21 cellular contexts compared by ENCODE assay signal in genomic region chr5:172756764-172757393, GRCh38. TPM values are rescaled to one million over a fixed set of nuclear protein-coding genes. Genes with fewer than 3 reads are reported as not detected.
A peak's percentile ranks its signal among the peaks of the same experiment; 100 is the strongest.
DNase-seq lines count a peak whose midpoint lies in the region; ATAC-seq, FAIRE-seq and TF ChIP-seq lines count a peak whose summit lies in the region.
"Had no signal": no experiment of that assay in that cellular context is flagged by ENCODE, and none has a peak within 500 bp of the region (broad histone marks: within the 10 kb centered on the region; RNA-seq: fewer than 3 reads in every experiment).

No MANE protein-coding gene starts in this region.

- peaks cover 24% of the 10 kb centered on the region for H3K4me1 Mint-ChIP-seq in HFFc6 (ENCODE audit: low read depth)
- H3K4me1 Mint-ChIP-seq in chondrocyte (ENCODE audit: low read depth) = peaks cover 15% of the 10 kb centered on the region

- H4K20me1 ChIP-seq in osteoblast (ENCODE audit: insufficient read depth, low read length) = no peaks in the 10 kb centered on the region
- H4K20me1 ChIP-seq: BLaER1 had no signal

- TF ChIP-seq CTCF in HFFc6 (IDR thresholded peaks at IDR 0.05) = no peak
- no peak for TF ChIP-seq CTCF in chondrocyte (IDR thresholded peaks at IDR 0.05)
- TF ChIP-seq CTCF in osteoblast (IDR thresholded peaks at IDR 0.05; ENCODE audit: extremely low read depth, low read depth, low read length) = no peak
- TF ChIP-seq CTCF in upper lobe of right lung (IDR thresholded peaks at IDR 0.05) = no peak
- no peak for TF ChIP-seq CTCF in right atrium auricular region (IDR thresholded peaks at IDR 0.05)

- peak overlapping the region; percentile 97; the same call in 1 of the 2 replicates for H3K27ac Mint-ChIP-seq in HFFc6
- no peak overlapping the region for H3K27ac Mint-ChIP-seq in chondrocyte (ENCODE audit: unreplicated experiment)
- H3K27ac Mint-ChIP-seq: CD4-positive, alpha-beta T cell had no signal

- no peak overlapping the region for H3K4me2 ChIP-seq in osteoblast (ENCODE audit: insufficient read depth, low read length)
- H3K4me2 ChIP-seq: BLaER1 had no signal

- H3K36me3 Mint-ChIP-seq in HFFc6 (ENCODE audit: low read depth) (peaks cover 13% of the 10 kb centered on the region; the same call in 1 of the 2 replicates), chondrocyte (ENCODE audit: low read depth) (no peaks in the 10 kb centered on the region)

- H3K27ac ChIP-seq in osteoblast (ENCODE audit: low read depth, low read length) (peak overlapping the region; percentile 92), upper lobe of right lung (no peak overlapping the region), right atrium auricular region (no peak overlapping the region)
- H3K27ac ChIP-seq: BLaER1, HL-60 had no signal

- H3K9me3 Mint-ChIP-seq in HFFc6 = peaks cover 5% of the 10 kb centered on the region; the same call in 1 of the 2 replicates
- H3K9me3 Mint-ChIP-seq in chondrocyte (ENCODE audit: low read depth) = peaks cover 7% of the 10 kb centered on the region
- H3K9me3 Mint-ChIP-seq: CD4-positive, alpha-beta T cell had no signal

- H3K4me1 ChIP-seq in osteoblast (ENCODE audit: insufficient read depth, low read length) = peaks cover 13% of the 10 kb centered on the region
- H3K4me1 ChIP-seq in upper lobe of right lung = no peaks in the 10 kb centered on the region
- peaks cover 0 to 24% of the 10 kb centered on the region in 2 donors for H3K4me1 ChIP-seq in right atrium auricular region

- H3K9me3 ChIP-seq in osteoblast (ENCODE audit: low read depth, low read length) (no peaks in the 10 kb centered on the region), upper lobe of right lung (no peaks in the 10 kb centered on the region), right atrium auricular region (peaks cover 0 to 8% of the 10 kb centered on the region in 2 donors)

- no peak overlapping the region for H2AFZ ChIP-seq in osteoblast (ENCODE audit: low read length)

- no peaks in the 10 kb centered on the region for H3K36me3 ChIP-seq in osteoblast (ENCODE audit: insufficient read depth, low read length)
- H3K36me3 ChIP-seq in upper lobe of right lung = no peaks in the 10 kb centered on the region
- no peaks in the 10 kb centered on the region for H3K36me3 ChIP-seq in right atrium auricular region
- H3K36me3 ChIP-seq: BLaER1 had no signal

- ATAC-seq in upper lobe of right lung (no peak), GM18873 (IDR thresholded peaks at IDR 0.05; ENCODE audit: low FRiP score, unreplicated experiment) (no peak)

- no peak overlapping the region for H3K4me3 Mint-ChIP-seq in HFFc6
- H3K4me3 Mint-ChIP-seq in chondrocyte (ENCODE audit: unreplicated experiment) = no peak overlapping the region
- H3K4me3 Mint-ChIP-seq: CD4-positive, alpha-beta T cell had no signal

- FAIRE-seq in HTR-8/SVneo (lab: Jason Lieb, UNC) = no peak

- H3K79me2 ChIP-seq in osteoblast (ENCODE audit: insufficient read depth, low read length) = no peaks in the 10 kb centered on the region

- H3K27me3 Mint-ChIP-seq in HFFc6 (ENCODE audit: insufficient read depth) (peaks cover 1% of the 10 kb centered on the region), chondrocyte (ENCODE audit: low read depth) (no peaks in the 10 kb centered on the region)
- H3K27me3 Mint-ChIP-seq: CD4-positive, alpha-beta T cell had no signal

- H3K4me3 ChIP-seq in osteoblast (ENCODE audit: insufficient read depth, low read length) (no peak overlapping the region), upper lobe of right lung (no peak overlapping the region), right atrium auricular region (no peak overlapping the region)
- H3K4me3 ChIP-seq: BLaER1 had no signal

- intact Hi-C loops in upper lobe of right lung (cut with DNase I) = no loop called here

- H3K27me3 ChIP-seq in osteoblast (ENCODE audit: insufficient read depth, low read length) (no peaks in the 10 kb centered on the region), upper lobe of right lung (no peaks in the 10 kb centered on the region), right atrium auricular region (no peaks in the 10 kb centered on the region)
- H3K27me3 ChIP-seq: BLaER1 had no signal

- DNase-seq in HFFc6 (no peak), chondrocyte (ENCODE audit: low spot score) (peak; percentile 44), osteoblast (ENCODE audit: insufficient read length, low spot score, missing footprints) (no peak), upper lobe of right lung (peak; percentile 3), HTR-8/SVneo (ENCODE audit: insufficient read length, low spot score) (no peak), right atrium auricular region (ENCODE audit: low spot score) (no peak)
- DNase-seq: CD4-positive, alpha-beta T cell; COR-L47; DMS 273 treated with DMSO at 0.1 percent for 48 hours; DMS79 treated with DMSO at 0.1 percent for 48 hours; H7; Karpas-422; MV-4-11; NCI-H1694 treated with DMSO at 0.1 percent for 48 hours; NCI-H2081 treated with DMSO at 0.1 percent for 48 hours; NCI-H2171 treated with DMSO at 0.1 percent for 48 hours; NCI-H526 treated with DMSO at 0.1 percent for 48 hours; SHP77 had no signal

RNA-seq across cellular contexts. Expression of gene DUSP1, which starts 14.1 kb away (rescaled TPM):
- total RNA-seq in HFFc6 (2021; fragmentation: NEBNext Ultra II Directional; extraction: Animal tissue kit (Norgen Biotek cat#: 25700)) = 100 to 1,000 TPM; 213 to 319 (median 307) TPM
- 91.5 to 171 TPM (median 150 TPM) in 3 replicates for total RNA-seq in chondrocyte
- total RNA-seq in osteoblast = 69.2 and 74.6 TPM in 2 replicates
- total RNA-seq in upper lobe of right lung = 382 TPM
- total RNA-seq in right atrium auricular region = 100 to 1,000 TPM; 804 to 819 TPM

Comparison
In these comparisons a context has a peak if more than half of its experiments do, and no peak if none do; other contexts are left out.
1. DNase-seq: peak in chondrocyte (single experiment) and upper lobe of right lung (single experiment); none in HFFc6 (single experiment), osteoblast (single experiment), HTR-8/SVneo (single experiment) and right atrium auricular region (single experiment).